In genomic region chr20:7853493-7853892, GRCh38 we compare ENCODE assay signal across 16 cellular contexts.
A peak's percentile ranks its signal among the peaks of the same experiment; 100 is the strongest.
DNase-seq lines count a peak whose midpoint lies in the region; ATAC-seq and TF ChIP-seq lines count a peak whose summit lies in the region.
"Had no signal": no experiment of that assay in that cellular context is flagged by ENCODE, and none has a peak within 500 bp of the region (broad histone marks: within the 10 kb centered on the region; RNA-seq: fewer than 3 reads in every experiment).

No MANE protein-coding gene starts in this region.

- H3K9me3 Mint-ChIP-seq in activated T-helper 17 cell treated with anti-CD3 and anti-CD28 coated beads, Interleukin-2, amount 50 U/mL, for 72 hours, result no peaks in the 10 kb centered on the region
- H3K9me3 Mint-ChIP-seq: IgD-negative memory B cell had no signal

- no peak overlapping the region for H3K27ac Mint-ChIP-seq in activated T-helper 17 cell treated with anti-CD3 and anti-CD28 coated beads, Interleukin-2, amount 50 U/mL, for 72 hours
- H3K27ac Mint-ChIP-seq: CD4-positive, alpha-beta memory T cell; IgD-negative memory B cell had no signal

- TF ChIP-seq CTCF in fibroblast of mammary gland (conservative IDR thresholded peaks at IDR 0.05; ENCODE audit: control insufficient read depth, insufficient read depth, low read depth, low read length), result no peak

- no peaks in the 10 kb centered on the region for H3K4me1 Mint-ChIP-seq in activated T-helper 17 cell treated with anti-CD3 and anti-CD28 coated beads, Interleukin-2, amount 50 U/mL, for 72 hours
- H3K4me1 Mint-ChIP-seq: CD4-positive, alpha-beta memory T cell; IgD-negative memory B cell had no signal

- DNase-seq in fibroblast of mammary gland (ENCODE audit: low read depth), result peak; percentile 63
- DNase-seq in effector CD4-positive, alpha-beta T cell, result no peak
- no peak for DNase-seq in SKM-1 treated with dmso at 0.1 percent for 144 hours (lab: John Stamatoyannopoulos, UW; ENCODE audit: unreplicated experiment)
- no peak for DNase-seq in hepatic stellate cell (ENCODE audit: low spot score)
- DNase-seq: BE2C; CD4-positive, alpha-beta memory T cell; DMS153; DMS79 treated with DMSO at 0.1 percent for 48 hours; EL; GDM1 had no signal

- H3K4me3 Mint-ChIP-seq in activated T-helper 17 cell treated with anti-CD3 and anti-CD28 coated beads, Interleukin-2, amount 50 U/mL, for 72 hours, result no peak overlapping the region
- H3K4me3 Mint-ChIP-seq: CD4-positive, alpha-beta memory T cell; IgD-negative memory B cell had no signal

- peak; percentile 34 for ATAC-seq in HG02610 (IDR thresholded peaks at IDR 0.05; ENCODE audit: unreplicated experiment)
- peak; percentile 21 for ATAC-seq in activated T-helper 17 cell treated with anti-CD3 and anti-CD28 coated beads, Interleukin-2, amount 50 U/mL, for 72 hours (replicated peaks)
- ATAC-seq in HG02588 (IDR thresholded peaks at IDR 0.05; ENCODE audit: unreplicated experiment), result no peak
- ATAC-seq: A549, HCT116 had no signal

- H3K36me3 Mint-ChIP-seq in activated T-helper 17 cell treated with anti-CD3 and anti-CD28 coated beads, Interleukin-2, amount 50 U/mL, for 72 hours (ENCODE audit: low read depth), result no peaks in the 10 kb centered on the region
- H3K36me3 Mint-ChIP-seq: CD4-positive, alpha-beta memory T cell; IgD-negative memory B cell had no signal

- H3K27me3 Mint-ChIP-seq in activated T-helper 17 cell treated with anti-CD3 and anti-CD28 coated beads, Interleukin-2, amount 50 U/mL, for 72 hours, result peaks cover 18% of the 10 kb centered on the region
- H3K27me3 Mint-ChIP-seq: IgD-negative memory B cell had no signal

- no peak overlapping the region for H3K4me3 ChIP-seq in fibroblast of mammary gland (ENCODE audit: control insufficient read depth, low read depth, low read length)
- H3K4me3 ChIP-seq: A549 had no signal
